In the genomic region with DNA sequence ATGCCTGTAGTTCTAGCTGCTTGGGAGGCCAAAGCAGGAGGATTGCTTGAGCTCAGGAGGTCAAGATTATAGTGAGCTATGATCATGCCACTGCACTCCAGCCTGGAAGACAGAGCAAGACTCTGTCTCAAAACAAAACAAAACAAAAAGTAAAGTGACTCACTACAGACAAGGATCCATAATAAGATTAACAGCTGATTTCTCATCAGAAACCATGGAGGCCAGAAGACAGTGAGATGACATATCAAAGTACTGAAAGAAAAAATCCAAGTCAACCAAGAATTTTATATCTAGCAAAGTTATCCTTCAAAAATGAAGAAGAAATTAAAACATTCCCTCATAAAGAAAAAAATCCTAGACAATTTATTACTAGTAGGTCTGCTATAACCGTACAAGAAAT, we compare ENCODE assay signal across 25 cellular contexts.
"Had no signal": no experiment of that assay in that cellular context is flagged by ENCODE, and none has a peak within 500 bp of the region (broad histone marks: within the 10 kb centered on the region; RNA-seq: fewer than 3 reads in every experiment).

No MANE protein-coding gene starts in this region.

- H3K9me3 ChIP-seq: ovary had no signal

- H3K36me3 ChIP-seq: left ventricle myocardium inferior, ovary, right atrium auricular region, suprapubic skin, thoracic aorta, tibial artery, uterus had no signal

- H3K36me3 Mint-ChIP-seq: stimulated activated effector memory CD8-positive, alpha-beta T cell treated with anti-CD3 and anti-CD28 coated beads, Interleukin-12 subunit alpha, Interleukin-12 subunit beta, amount 100 ng/mL, for 72 hours had no signal

- H3K27ac ChIP-seq: left ventricle myocardium inferior, ovary, right atrium auricular region, skin epidermis, suprapubic skin, thoracic aorta, tibial artery, uterus had no signal

- H3K27ac Mint-ChIP-seq: immature natural killer cell; naive thymus-derived CD4-positive, alpha-beta T cell; natural killer cell treated with Interleukin-12 subunit alpha and Interleukin-12 subunit beta and Interleukin-15 and Interleukin-18, amount 100 ng/mL, for 72 hours; progenitor cell of endocrine pancreas; stimulated activated effector memory CD8-positive, alpha-beta T cell treated with anti-CD3 and anti-CD28 coated beads, Interleukin-12 subunit alpha, Interleukin-12 subunit beta, amount 100 ng/mL, for 72 hours; stimulated activated naive CD8-positive, alpha-beta T cell treated with anti-CD3 and anti-CD28 coated beads, Interleukin-15, Interleukin-2, amounts not matched to agents 100 ng/mL and 50 ng/mL, for 24 hours had no signal

- DNase-seq: hypothalamus; immature natural killer cell; islet precursor cell; left ventricle myocardium inferior; mesendoderm; midbrain; mucosa of descending colon; naive thymus-derived CD4-positive, alpha-beta T cell; ovary; stimulated activated CD4-positive, alpha-beta T cell treated with anti-CD3 and anti-CD28 coated beads, Interleukin-12 subunit alpha, Interleukin-12 subunit beta, amount 100 ng/mL, for 4 hours; stimulated activated CD4-positive, alpha-beta T cell treated with anti-CD3 and anti-CD28 coated beads, Interleukin-15, amount 100 ng/mL, for 24 hours; stimulated activated CD4-positive, alpha-beta T cell treated with anti-CD3 and anti-CD28 coated beads, Interleukin-4, amount 100 ng/mL, for 24 hours; stimulated activated naive CD4-positive, alpha-beta T cell; tibial artery; trophoblast cell; uterus had no signal

- H3K4me1 ChIP-seq: left ventricle myocardium inferior, right atrium auricular region, suprapubic skin, tibial artery, uterus had no signal

- H3K27me3 ChIP-seq: ovary, right atrium auricular region had no signal

- H3K4me1 Mint-ChIP-seq: immature natural killer cell; stimulated activated effector memory CD8-positive, alpha-beta T cell treated with anti-CD3 and anti-CD28 coated beads, Interleukin-12 subunit alpha, Interleukin-12 subunit beta, amount 100 ng/mL, for 72 hours had no signal

- H3K4me3 ChIP-seq: left ventricle myocardium inferior, lung, mucosa of descending colon, ovary, right atrium auricular region, skin epidermis, suprapubic skin, thoracic aorta, tibial artery, uterus had no signal

- H3K4me3 Mint-ChIP-seq: immature natural killer cell; natural killer cell treated with Interleukin-12 subunit alpha and Interleukin-12 subunit beta and Interleukin-15 and Interleukin-18, amount 100 ng/mL, for 72 hours; stimulated activated effector memory CD8-positive, alpha-beta T cell treated with anti-CD3 and anti-CD28 coated beads, Interleukin-12 subunit alpha, Interleukin-12 subunit beta, amount 100 ng/mL, for 72 hours; stimulated activated naive CD8-positive, alpha-beta T cell treated with anti-CD3 and anti-CD28 coated beads, Interleukin-15, Interleukin-2, amounts not matched to agents 100 ng/mL and 50 ng/mL, for 24 hours had no signal
